8 cellular contexts compared by ENCODE assay signal in the genomic region with DNA sequence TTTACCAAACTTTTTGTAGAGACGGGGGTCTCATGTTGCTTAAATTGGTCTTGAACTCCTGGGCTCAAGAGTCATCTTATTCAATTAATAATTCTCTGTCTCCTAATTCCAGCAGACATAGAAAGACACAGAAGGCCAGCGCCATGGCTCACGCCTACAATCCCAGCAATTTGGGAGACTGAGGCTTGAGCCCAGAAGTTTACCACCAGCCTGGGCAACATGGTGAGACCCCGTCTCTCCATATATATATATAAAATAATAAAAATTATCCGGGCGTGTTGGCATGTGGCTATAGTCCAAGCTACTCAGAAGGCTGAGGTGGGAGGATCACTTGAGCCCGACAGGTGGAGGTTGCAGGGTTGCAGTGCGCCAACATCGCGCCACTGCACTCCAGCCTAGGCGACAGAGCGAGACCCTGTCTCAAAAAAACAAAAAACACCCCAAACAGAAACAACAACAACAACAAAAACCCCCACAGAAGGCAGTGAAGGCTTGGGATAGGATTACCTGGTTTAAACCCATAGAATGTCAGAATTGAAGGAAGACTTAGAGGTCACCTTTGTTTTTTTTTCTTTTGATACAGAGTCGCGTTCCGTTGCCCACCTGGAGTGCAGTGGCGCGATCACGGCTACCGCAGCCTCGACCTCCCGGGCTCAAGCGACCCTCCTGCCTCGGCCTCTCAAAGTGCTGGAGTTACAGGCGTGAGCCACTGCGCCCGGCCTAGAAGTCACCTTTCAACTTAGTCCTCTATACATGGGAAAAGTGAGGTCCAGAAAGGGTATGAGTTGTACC. TPM values are rescaled to one million over a fixed set of nuclear protein-coding genes. Genes with fewer than 3 reads are reported as not detected.
DNase-seq lines count a peak whose midpoint lies in the region; ATAC-seq and TF ChIP-seq lines count a peak whose summit lies in the region.

No MANE protein-coding gene starts in this region.

- H3K4me3 ChIP-seq in BE2C (ENCODE audit: low read depth, low read length): peak overlapping the region; percentile 67
- peak overlapping the region; percentile 58 for H3K4me3 ChIP-seq in astrocyte of the cerebellum (ENCODE audit: low read depth, low read length)
- H3K4me3 ChIP-seq in lower lobe of right lung: peak overlapping the region; percentile 64
- H3K4me3 ChIP-seq in uterus: peak overlapping the region; percentile 75 to 94

- TF ChIP-seq POLR2A in uterus (IDR thresholded peaks at IDR 0.05): no peak

- intact Hi-C loops in lower lobe of right lung (cut with DNase I): no loop called here
- intact Hi-C loops in uterus (cut with DNase I; ENCODE audit: low total_unique reads): no loop called here

- ATAC-seq in lower lobe of right lung (no peak), HG03196 (IDR thresholded peaks at IDR 0.05; ENCODE audit: unreplicated experiment) (no peak)

- H3K4me1 ChIP-seq in BE2C (peaks cover 5% of the 10 kb centered on the region; the same call in 1 of the 2 replicates), lower lobe of right lung (peaks cover 15% of the 10 kb centered on the region), uterus (no peaks in the 10 kb centered on the region)

- in situ Hi-C loops in astrocyte of the cerebellum (cut with HindIII; ENCODE audit: low sequenced_read_pairs): no loop called here

- H3K36me3 ChIP-seq in BE2C (no peaks in the 10 kb centered on the region; the same call in 1 of the 2 replicates), lower lobe of right lung (no peaks in the 10 kb centered on the region), uterus (no peaks in the 10 kb centered on the region)

- no peaks in the 10 kb centered on the region for H3K9me3 ChIP-seq in BE2C
- H3K9me3 ChIP-seq in lower lobe of right lung: no peaks in the 10 kb centered on the region
- H3K9me3 ChIP-seq in uterus: no peaks in the 10 kb centered on the region

- H3K27ac ChIP-seq in lower lobe of right lung (peak overlapping the region; percentile 95), uterus (peak overlapping the region; percentile 95)

- no peak for DNase-seq in BE2C
- DNase-seq in HEK293T (ENCODE audit: extremely low spot score): no peak
- DNase-seq in astrocyte of the cerebellum (ENCODE audit: low read depth): no peak
- DNase-seq in lower lobe of right lung: no peak
- peak in 1 of 2 donors; percentile 24 for DNase-seq in uterus
- DNase-seq in kidney glomerular epithelial cell (lab: John Stamatoyannopoulos, UW): no peak
- DNase-seq in NCI-H146 (lab: John Stamatoyannopoulos, UW): no peak

- POLR2A ChIA-PET in HEK293T (lab: Yijun Ruan, JAX): interaction anchor here (0.8 to 1.4 kb wide), 18 partner anchors 8 to 153 kb away, joined by 3 to 12 read pairs (median 3); no protein-coding TSS in a partner anchor

- H3K27me3 ChIP-seq in BE2C (no peaks in the 10 kb centered on the region), lower lobe of right lung (ENCODE audit: low read depth) (no peaks in the 10 kb centered on the region), uterus (no peaks in the 10 kb centered on the region)

- TF ChIP-seq CTCF in BE2C (IDR thresholded peaks at IDR 0.05; ENCODE audit: low read depth, low read length): no peak
- TF ChIP-seq CTCF in astrocyte of the cerebellum (IDR thresholded peaks at IDR 0.05; ENCODE audit: low read depth, low read length, missing control alignments): no peak
- no peak for TF ChIP-seq CTCF in lower lobe of right lung (IDR thresholded peaks at IDR 0.05)
- no peak for TF ChIP-seq CTCF in uterus (IDR thresholded peaks at IDR 0.05)

- CTCF ChIA-PET in HEK293T (lab: Yijun Ruan, JAX): interaction anchor here (1.3 kb wide), 1 partner anchor 13 kb away, joined by 3 read pairs; no protein-coding TSS in a partner anchor

TF ChIP-seq in HEK293T, 16 proteins besides CTCF, POLR2A, EP300 and RAD21:
- TF ChIP-seq HDGF (IDR thresholded peaks at IDR 0.05; ENCODE audit: borderline replicate concordance) (no peak), SUZ12 (IDR thresholded peaks at IDR 0.05) (no peak), NFRKB (IDR thresholded peaks at IDR 0.05) (no peak), ZNF384 (IDR thresholded peaks at IDR 0.05) (no peak), FOXK2 (IDR thresholded peaks at IDR 0.05) (no peak), CTBP1 (IDR thresholded peaks at IDR 0.05; ENCODE audit: borderline replicate concordance) (no peak), LEF1 (IDR thresholded peaks at IDR 0.05; ENCODE audit: borderline replicate concordance) (no peak), L3MBTL2 (conservative IDR thresholded peaks at IDR 0.05) (peak; percentile 45; the same call in 1 of the 2 replicates)

RNA-seq across cellular contexts. Expression of gene UBAP1, which starts 0.7 kb away (rescaled TPM):
- 40.0 TPM for polyA plus RNA-seq in BE2C (2012; ENCODE audit: insufficient read depth, insufficient read length, low read depth)
- total RNA-seq in lower lobe of right lung (47.0 TPM), uterus (10 to 100 TPM; 17.1 to 60.4 (median 24.9) TPM)

RNA-seq across cellular contexts. Expression of gene DCAF12, which starts 51.6 kb away (rescaled TPM):
- 21.9 TPM for polyA plus RNA-seq in BE2C (2012; ENCODE audit: insufficient read depth, insufficient read length, low read depth)
- total RNA-seq in lower lobe of right lung (38.5 TPM), uterus (10 to 100 TPM in 3 of 4 donors, 1 to 10 TPM in 1; 6.4 to 35.3 (median 30.3) TPM)
